In genomic region chr2:47072728-47073191, GRCh38 we compare ENCODE assay signal across 2 cellular contexts.
A peak's percentile ranks its signal among the peaks of the same experiment; 100 is the strongest.
TF ChIP-seq lines count a peak whose summit lies in the region.

No MANE protein-coding gene starts in this region.

TF ChIP-seq in IMR-90, 13 proteins besides CTCF, POLR2A, EP300 and RAD21 (continued from another document):
- TF ChIP-seq USF2 (IDR thresholded peaks at IDR 0.05; ENCODE audit: low read depth, low read length) = no peak
- no peak for TF ChIP-seq ELK1 (IDR thresholded peaks at IDR 0.05; ENCODE audit: borderline replicate concordance, low read depth, low read length)
- no peak for TF ChIP-seq SMC3 (IDR thresholded peaks at IDR 0.05; ENCODE audit: low read depth, low read length)
- no peak for TF ChIP-seq RFX5 (IDR thresholded peaks at IDR 0.05; ENCODE audit: low read depth, low read length)
- TF ChIP-seq RCOR1 (IDR thresholded peaks at IDR 0.05; ENCODE audit: insufficient replicate concordance, low read length) = no peak
- TF ChIP-seq BHLHE40 (IDR thresholded peaks at IDR 0.05; ENCODE audit: low read depth, low read length) = no peak
- no peak for TF ChIP-seq CEBPB (IDR thresholded peaks at IDR 0.05; ENCODE audit: low read depth, low read length)
- TF ChIP-seq MXI1 (IDR thresholded peaks at IDR 0.05; ENCODE audit: borderline replicate concordance, low read depth, low read length) = no peak
- TF ChIP-seq MAZ (IDR thresholded peaks at IDR 0.05; ENCODE audit: borderline replicate concordance, low read depth, low read length) = no peak
- no peak for TF ChIP-seq CHD1 (IDR thresholded peaks at IDR 0.05; ENCODE audit: low read depth, low read length)
- no peak for TF ChIP-seq FOS (IDR thresholded peaks at IDR 0.05; ENCODE audit: low read depth, low read length)

TF ChIP-seq in HepG2, 621 proteins besides CTCF, POLR2A, EP300 and RAD21 (continued from another document):
- no peak for TF ChIP-seq SPEN (CRISPR knock-in tag; IDR thresholded peaks at IDR 0.05; ENCODE audit: low read depth)
- 0 out of 2 replicates have a peak, but pooled peaks have one; percentile 26 for TF ChIP-seq ZBTB33 (CRISPR knock-in tag; IDR thresholded peaks at IDR 0.05)
- TF ChIP-seq NFATC3 (CRISPR knock-in tag; IDR thresholded peaks at IDR 0.05) = no peak
- TF ChIP-seq TOE1 (CRISPR knock-in tag; IDR thresholded peaks at IDR 0.05) = no peak
- no peak for TF ChIP-seq ZNF556 (CRISPR knock-in tag; IDR thresholded peaks at IDR 0.05; ENCODE audit: borderline replicate concordance)
